15 cellular contexts compared by ENCODE assay signal in genomic region chr9:75826292-75826691, GRCh38.
"Had no signal": no experiment of that assay in that cellular context is flagged by ENCODE, and none has a peak within 500 bp of the region (broad histone marks: within the 10 kb centered on the region; RNA-seq: fewer than 3 reads in every experiment).

No MANE protein-coding gene starts in this region.

- H3K27me3 ChIP-seq: brain microvascular endothelial cell, hepatocyte, left lung, ovary, sigmoid colon, tibial nerve, uterus had no signal

- ATAC-seq: left lung; naive thymus-derived CD4-positive, alpha-beta T cell; stimulated activated effector memory CD8-positive, alpha-beta T cell treated with anti-CD3 and anti-CD28 coated beads, Interleukin-12 subunit alpha, Interleukin-12 subunit beta, amount 100 ng/mL, for 72 hours had no signal

- H3K36me3 ChIP-seq: brain microvascular endothelial cell, esophagus muscularis mucosa, left lung, ovary, sigmoid colon, tibial nerve, uterus had no signal

- H3K27ac ChIP-seq: brain microvascular endothelial cell, esophagus muscularis mucosa, hepatocyte, left lung, ovary, sigmoid colon, tibial nerve, uterus had no signal

- H3K4me1 ChIP-seq: left lung, sigmoid colon, uterus had no signal

- H3K4me3 ChIP-seq: coronary artery, esophagus muscularis mucosa, hepatocyte, left lung, ovary, sigmoid colon, tibial nerve, uterus had no signal

- H3K9me3 ChIP-seq: esophagus muscularis mucosa, left lung, ovary, sigmoid colon, tibial nerve, uterus had no signal

- DNase-seq: activated CD4-positive, alpha-beta T cell treated with anti-CD3 and anti-CD28 coated beads, Interleukin-2, amount 10 ng/mL, durations not matched to agents 7 days and 5 days; activated gamma-delta T cell treated with Interleukin-2 at 50 U/mL for 16 hours; activated naive CD8-positive, alpha-beta T cell treated with anti-CD3 and anti-CD28 coated beads for 36 hours; brain microvascular endothelial cell; left lung; naive thymus-derived CD4-positive, alpha-beta T cell; sigmoid colon; stimulated activated CD4-positive, alpha-beta T cell treated with anti-CD3 and anti-CD28 coated beads, Interleukin-1b, Interleukin-23, amount 100 ng/mL, for 48 hours; uterus had no signal
